ENCODE assay signal across 22 cellular contexts in the genomic region with DNA sequence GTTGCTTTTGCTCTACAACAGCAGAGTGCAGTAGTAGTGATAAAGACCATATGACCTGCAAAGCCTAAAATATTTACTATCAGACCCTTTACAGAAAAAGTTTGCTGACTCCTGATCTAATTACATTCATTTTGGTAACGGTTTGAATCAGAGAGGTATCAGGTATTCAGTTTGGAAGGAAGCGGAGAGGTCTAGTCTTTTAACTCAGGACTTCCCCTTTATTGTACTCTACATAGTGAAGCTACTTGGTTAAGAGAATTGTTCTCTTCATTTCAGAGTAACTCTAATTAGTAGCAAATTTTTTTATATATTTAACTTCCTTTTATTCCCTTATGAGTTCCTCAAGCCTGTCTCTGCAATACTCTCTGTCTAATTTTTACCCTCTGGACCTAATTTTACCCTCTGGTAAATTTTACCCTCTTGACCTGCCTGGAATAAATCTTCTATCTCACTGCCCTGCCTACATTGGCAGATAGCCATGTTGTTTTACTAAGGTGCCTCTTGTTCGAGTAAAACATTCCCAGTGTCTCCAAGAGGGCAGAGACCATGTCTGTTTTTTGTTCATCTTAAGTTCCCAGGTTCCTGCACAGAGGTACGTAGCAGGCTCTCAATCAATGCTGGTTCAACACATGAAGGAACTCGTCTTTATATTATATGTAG.
A peak's percentile ranks its signal among the peaks of the same experiment; 100 is the strongest.
DNase-seq lines count a peak whose midpoint lies in the region; ATAC-seq, FAIRE-seq and TF ChIP-seq lines count a peak whose summit lies in the region.
"Had no signal": no experiment of that assay in that cellular context is flagged by ENCODE, and none has a peak within 500 bp of the region (broad histone marks: within the 10 kb centered on the region; RNA-seq: fewer than 3 reads in every experiment).

No MANE protein-coding gene starts in this region.

- DNase-seq in activated CD8-positive, alpha-beta T cell treated with anti-CD3 and anti-CD28 coated beads for 36 hours, result no peak
- DNase-seq in activated CD8-positive, alpha-beta T cell treated with anti-CD3 and anti-CD28 coated beads, Interleukin-2, amount 10 ng/mL, durations not matched to agents 7 days and 5 days, result no peak
- DNase-seq in CD8-positive, alpha-beta T cell, result no peak
- no peak for DNase-seq in activated naive CD8-positive, alpha-beta T cell treated with anti-CD3 and anti-CD28 coated beads for 36 hours
- peak in 2 of 10 donors; percentile 15 to 31 for DNase-seq in naive thymus-derived CD8-positive, alpha-beta T cell
- DNase-seq in kidney (no peak), HPDE6-E6E7 (ENCODE audit: extremely low spot score) (no peak)
- DNase-seq: amygdala; GM23248; head of caudate nucleus; KBM-7; MV-4-11; NCI-H187 treated with DMSO at 0.1 percent for 48 hours; NK-92 treated with Interleukin-12 subunit alpha and Interleukin-12 subunit beta, amount 100 ng/mL, for 24 hours; T-helper 9 cell had no signal

- no peak overlapping the region for H3K9ac ChIP-seq in kidney (ENCODE audit: low read length in 2 of 2)
- H3K9ac ChIP-seq: GM23248 had no signal

- H3K4me3 ChIP-seq in CD8-positive, alpha-beta T cell (ENCODE audit: low read depth, low read length), result no peak overlapping the region
- no peak overlapping the region for H3K4me3 ChIP-seq in kidney (ENCODE audit: low read length in 2 of 2)
- H3K4me3 ChIP-seq: GM23248, lung, SK-N-MC had no signal

- CTCF ChIA-PET in activated CD8-positive, alpha-beta T cell treated with anti-CD3 and anti-CD28 coated beads for 36 hours (lab: Charles Lee), result no interaction called here
- CTCF ChIA-PET in activated CD8-positive, alpha-beta T cell treated with anti-CD3 and anti-CD28 coated beads, Interleukin-2, amount 10 ng/mL, durations not matched to agents 7 days and 5 days (lab: Charles Lee), result no interaction called here
- CTCF ChIA-PET in CD8-positive, alpha-beta T cell (lab: Charles Lee), result no interaction called here

- H3K27me3 ChIP-seq in CD8-positive, alpha-beta T cell (ENCODE audit: insufficient read depth, low read length), result no peaks in the 10 kb centered on the region

- H3K4me3 Mint-ChIP-seq in activated CD8-positive, alpha-beta T cell treated with anti-CD3 and anti-CD28 coated beads for 36 hours, result no peak overlapping the region
- H3K4me3 Mint-ChIP-seq in activated CD8-positive, alpha-beta T cell treated with anti-CD3 and anti-CD28 coated beads, Interleukin-2, amount 10 ng/mL, durations not matched to agents 7 days and 5 days, result no peak overlapping the region
- H3K4me3 Mint-ChIP-seq in CD8-positive, alpha-beta T cell, result peak overlapping the region; percentile 38
- H3K4me3 Mint-ChIP-seq in activated naive CD8-positive, alpha-beta T cell treated with anti-CD3 and anti-CD28 coated beads for 36 hours, result no peak overlapping the region
- H3K4me3 Mint-ChIP-seq in naive thymus-derived CD8-positive, alpha-beta T cell, result peak overlapping the region in 8 of 10 donors; percentile 40 to 74 (median 54)
- H3K4me3 Mint-ChIP-seq: WTC11 had no signal

- peaks cover 36% of the 10 kb centered on the region for H3K4me1 ChIP-seq in CD8-positive, alpha-beta T cell (ENCODE audit: insufficient read depth, low read length)
- peaks cover 0 to 4% of the 10 kb centered on the region in 2 donors for H3K4me1 ChIP-seq in kidney (ENCODE audit: control insufficient read depth in 1 of 2, insufficient read depth in 1 of 2, low read depth in 1 of 2, low read length in 2 of 2)

- peaks cover 16% of the 10 kb centered on the region for H3K4me1 Mint-ChIP-seq in activated CD8-positive, alpha-beta T cell treated with anti-CD3 and anti-CD28 coated beads for 36 hours (ENCODE audit: low read depth)
- peaks cover 5% of the 10 kb centered on the region for H3K4me1 Mint-ChIP-seq in activated CD8-positive, alpha-beta T cell treated with anti-CD3 and anti-CD28 coated beads, Interleukin-2, amount 10 ng/mL, durations not matched to agents 7 days and 5 days (ENCODE audit: low read depth)
- peaks cover 50% of the 10 kb centered on the region for H3K4me1 Mint-ChIP-seq in CD8-positive, alpha-beta T cell (ENCODE audit: low read depth)
- peaks cover 27% of the 10 kb centered on the region for H3K4me1 Mint-ChIP-seq in activated naive CD8-positive, alpha-beta T cell treated with anti-CD3 and anti-CD28 coated beads for 36 hours
- peaks cover 33 to 65% (median 49%) of the 10 kb centered on the region in 4 donors for H3K4me1 Mint-ChIP-seq in naive thymus-derived CD8-positive, alpha-beta T cell
- H3K4me1 Mint-ChIP-seq: WTC11 had no signal

- no peak for FAIRE-seq in kidney (lab: Jason Lieb, UNC)
- FAIRE-seq: endothelial cell of umbilical vein, GM12892 had no signal

- intact Hi-C loops in activated CD8-positive, alpha-beta T cell treated with anti-CD3 and anti-CD28 coated beads for 36 hours (cut with micrococcal nuclease), result no loop called here
- intact Hi-C loops in CD8-positive, alpha-beta T cell (cut with DNase I, micrococcal nuclease), result loop anchor here in 1 of 2 experiments (1.0 to 2.0 kb wide), 2 partner anchors 7 to 178 kb away; no protein-coding TSS in a partner anchor
- intact Hi-C loops in kidney (cut with DNase I), result no loop called here

- H3K27ac Mint-ChIP-seq in activated CD8-positive, alpha-beta T cell treated with anti-CD3 and anti-CD28 coated beads for 36 hours, result peak overlapping the region; percentile 26
- no peak overlapping the region for H3K27ac Mint-ChIP-seq in activated CD8-positive, alpha-beta T cell treated with anti-CD3 and anti-CD28 coated beads, Interleukin-2, amount 10 ng/mL, durations not matched to agents 7 days and 5 days
- peak overlapping the region; percentile 85 for H3K27ac Mint-ChIP-seq in CD8-positive, alpha-beta T cell
- H3K27ac Mint-ChIP-seq in activated naive CD8-positive, alpha-beta T cell treated with anti-CD3 and anti-CD28 coated beads for 36 hours, result peak overlapping the region; percentile 5
- peak overlapping the region; percentile 4 to 90 (median 82) for H3K27ac Mint-ChIP-seq in naive thymus-derived CD8-positive, alpha-beta T cell
- H3K27ac Mint-ChIP-seq: WTC11 had no signal

- peak; percentile 82 for ATAC-seq in activated CD8-positive, alpha-beta T cell treated with anti-CD3 and anti-CD28 coated beads for 36 hours
- ATAC-seq in activated CD8-positive, alpha-beta T cell treated with anti-CD3 and anti-CD28 coated beads, Interleukin-2, amount 10 ng/mL, durations not matched to agents 7 days and 5 days, result no peak
- peak; percentile 42 for ATAC-seq in CD8-positive, alpha-beta T cell
- peak; percentile 91 to 93 for ATAC-seq in naive thymus-derived CD8-positive, alpha-beta T cell
- no peak for ATAC-seq in GM19035 (IDR thresholded peaks at IDR 0.05; ENCODE audit: unreplicated experiment)
- ATAC-seq: sciatic nerve, WTC11 had no signal

- no peaks in the 10 kb centered on the region for H3K36me3 Mint-ChIP-seq in activated CD8-positive, alpha-beta T cell treated with anti-CD3 and anti-CD28 coated beads for 36 hours (ENCODE audit: low read depth)
- no peaks in the 10 kb centered on the region for H3K36me3 Mint-ChIP-seq in activated CD8-positive, alpha-beta T cell treated with anti-CD3 and anti-CD28 coated beads, Interleukin-2, amount 10 ng/mL, durations not matched to agents 7 days and 5 days (ENCODE audit: low read depth)
- H3K36me3 Mint-ChIP-seq in CD8-positive, alpha-beta T cell, result no peaks in the 10 kb centered on the region
- peaks cover 2% of the 10 kb centered on the region for H3K36me3 Mint-ChIP-seq in activated naive CD8-positive, alpha-beta T cell treated with anti-CD3 and anti-CD28 coated beads for 36 hours
- H3K36me3 Mint-ChIP-seq in naive thymus-derived CD8-positive, alpha-beta T cell, result peaks cover 0 to 7% (median 0%) of the 10 kb centered on the region in 3 donors
- H3K36me3 Mint-ChIP-seq: WTC11 had no signal

- H3K9me3 ChIP-seq in CD8-positive, alpha-beta T cell (ENCODE audit: low read length), result no peaks in the 10 kb centered on the region
- H3K9me3 ChIP-seq in kidney (ENCODE audit: control insufficient read depth in 1 of 2, low read length in 2 of 2), result no peaks in the 10 kb centered on the region

- H3K27ac ChIP-seq in CD8-positive, alpha-beta T cell (ENCODE audit: low read depth, low read length), result no peak overlapping the region
- no peak overlapping the region for H3K27ac ChIP-seq in kidney (ENCODE audit: low read depth in 2 of 2, low read length in 2 of 2)
- H3K27ac ChIP-seq: GM23248, SK-N-MC had no signal

- H3K36me3 ChIP-seq in CD8-positive, alpha-beta T cell (ENCODE audit: insufficient read depth, low read length), result no peaks in the 10 kb centered on the region
- H3K36me3 ChIP-seq in kidney (ENCODE audit: control insufficient read depth in 1 of 2, insufficient read depth in 2 of 2, low read length in 2 of 2), result no peaks in the 10 kb centered on the region

- POLR2A ChIA-PET in activated CD8-positive, alpha-beta T cell treated with anti-CD3 and anti-CD28 coated beads for 36 hours (lab: Charles Lee), result interaction anchor here (1.0 kb wide), 1 partner anchor 17 kb away, joined by 3 read pairs; no protein-coding TSS in a partner anchor
- POLR2A ChIA-PET in activated CD8-positive, alpha-beta T cell treated with anti-CD3 and anti-CD28 coated beads, Interleukin-2, amount 10 ng/mL, durations not matched to agents 7 days and 5 days (lab: Charles Lee), result no interaction called here
- POLR2A ChIA-PET in CD8-positive, alpha-beta T cell (lab: Charles Lee), result interaction anchor here (1.5 kb wide), 1 partner anchor 171 kb away, joined by 4 read pairs; no protein-coding TSS in a partner anchor
- POLR2A ChIA-PET in naive thymus-derived CD8-positive, alpha-beta T cell (lab: Charles Lee), result interaction anchor here (0.7 to 1.4 kb wide), 2 partner anchors 8 to 73 kb away, joined by 4 read pairs; no protein-coding TSS in a partner anchor

- H3K27me3 Mint-ChIP-seq in activated CD8-positive, alpha-beta T cell treated with anti-CD3 and anti-CD28 coated beads for 36 hours, result no peaks in the 10 kb centered on the region
- H3K27me3 Mint-ChIP-seq in activated CD8-positive, alpha-beta T cell treated with anti-CD3 and anti-CD28 coated beads, Interleukin-2, amount 10 ng/mL, durations not matched to agents 7 days and 5 days (ENCODE audit: low read depth), result no peaks in the 10 kb centered on the region
- H3K27me3 Mint-ChIP-seq in CD8-positive, alpha-beta T cell (ENCODE audit: low read depth), result no peaks in the 10 kb centered on the region
- no peaks in the 10 kb centered on the region for H3K27me3 Mint-ChIP-seq in activated naive CD8-positive, alpha-beta T cell treated with anti-CD3 and anti-CD28 coated beads for 36 hours
- no peaks in the 10 kb centered on the region for H3K27me3 Mint-ChIP-seq in naive thymus-derived CD8-positive, alpha-beta T cell

- no peak for TF ChIP-seq CTCF in activated CD8-positive, alpha-beta T cell treated with anti-CD3 and anti-CD28 coated beads for 36 hours (IDR thresholded peaks at IDR 0.05)
- TF ChIP-seq CTCF in CD8-positive, alpha-beta T cell (IDR thresholded peaks at IDR 0.05), result no peak
- no peak for TF ChIP-seq CTCF in kidney (IDR thresholded peaks at IDR 0.05; ENCODE audit: borderline replicate concordance, extremely low read depth, insufficient read depth)

- no peaks in the 10 kb centered on the region for H3K9me3 Mint-ChIP-seq in activated CD8-positive, alpha-beta T cell treated with anti-CD3 and anti-CD28 coated beads for 36 hours
- H3K9me3 Mint-ChIP-seq in activated CD8-positive, alpha-beta T cell treated with anti-CD3 and anti-CD28 coated beads, Interleukin-2, amount 10 ng/mL, durations not matched to agents 7 days and 5 days (ENCODE audit: insufficient read depth), result no peaks in the 10 kb centered on the region
- no peaks in the 10 kb centered on the region for H3K9me3 Mint-ChIP-seq in CD8-positive, alpha-beta T cell
- peaks cover 5% of the 10 kb centered on the region for H3K9me3 Mint-ChIP-seq in activated naive CD8-positive, alpha-beta T cell treated with anti-CD3 and anti-CD28 coated beads for 36 hours
- H3K9me3 Mint-ChIP-seq in naive thymus-derived CD8-positive, alpha-beta T cell, result peaks cover 0 to 5% (median 0%) of the 10 kb centered on the region in 9 donors
- H3K9me3 Mint-ChIP-seq: WTC11 had no signal

Comparison
In these comparisons a context has a peak if more than half of its experiments do, and no peak if none do; other contexts are left out.
1. ATAC-seq: peak in activated CD8-positive, alpha-beta T cell treated with anti-CD3 and anti-CD28 coated beads for 36 hours (single experiment), CD8-positive, alpha-beta T cell (single experiment) and naive thymus-derived CD8-positive, alpha-beta T cell (2 of 2); none in activated CD8-positive, alpha-beta T cell treated with anti-CD3 and anti-CD28 coated beads, Interleukin-2, amount 10 ng/mL, durations not matched to agents 7 days and 5 days (single experiment) and GM19035 (single experiment).
2. H3K4me3 Mint-ChIP-seq: peak in CD8-positive, alpha-beta T cell (single experiment) and naive thymus-derived CD8-positive, alpha-beta T cell (8 of 10); none in activated CD8-positive, alpha-beta T cell treated with anti-CD3 and anti-CD28 coated beads for 36 hours (single experiment), activated CD8-positive, alpha-beta T cell treated with anti-CD3 and anti-CD28 coated beads, Interleukin-2, amount 10 ng/mL, durations not matched to agents 7 days and 5 days (single experiment) and activated naive CD8-positive, alpha-beta T cell treated with anti-CD3 and anti-CD28 coated beads for 36 hours (single experiment).